Comparison of ENCODE assay signal across 8 cellular contexts in genomic region chr2:46297546-46298271, GRCh38. TPM values are rescaled to one million over a fixed set of nuclear protein-coding genes. Genes with fewer than 3 reads are reported as not detected.
DNase-seq lines count a peak whose midpoint lies in the region; ATAC-seq and TF ChIP-seq lines count a peak whose summit lies in the region.

No MANE protein-coding gene starts in this region.

- H3K36me3 ChIP-seq in PC-9 (ENCODE audit: low read depth): no peaks in the 10 kb centered on the region
- no peaks in the 10 kb centered on the region for H3K36me3 ChIP-seq in prostate gland
- no peaks in the 10 kb centered on the region for H3K36me3 ChIP-seq in aorta (ENCODE audit: control insufficient read depth in 1 of 2, insufficient read depth in 2 of 2, low read length in 1 of 2)

- H3K9me3 ChIP-seq in PC-9 (ENCODE audit: insufficient read depth, low read depth) (no peaks in the 10 kb centered on the region), prostate gland (no peaks in the 10 kb centered on the region), aorta (ENCODE audit: control insufficient read depth, low read length) (no peaks in the 10 kb centered on the region)

- peaks cover 20% of the 10 kb centered on the region for H4K20me1 ChIP-seq in PC-9 (ENCODE audit: insufficient read depth)

- peak overlapping the region; percentile 77 for H3K4me2 ChIP-seq in PC-9

- POLR2A ChIA-PET in PC-9 (lab: Charles Lee; ENCODE audit: unreplicated experiment): interaction anchor here (0.7 to 1.4 kb wide), 7 partner anchors 10 to 779 kb away, joined by 3 to 17 read pairs (median 3); partner anchors contain the start of gene SRBD1

- peak; percentile 30; the same call in 1 of the 2 replicates for TF ChIP-seq CTCF in PC-9 (conservative IDR thresholded peaks at IDR 0.05)
- peak in 2 of 4 experiments; percentile 22 to 30 for TF ChIP-seq CTCF in prostate gland (IDR thresholded peaks at IDR 0.05)

- peak overlapping the region; percentile 87 for H3K27ac ChIP-seq in PC-9
- H3K27ac ChIP-seq in prostate gland: peak overlapping the region; percentile 88 to 93
- peak overlapping the region; percentile 14 to 31 for H3K27ac ChIP-seq in aorta (ENCODE audit: low read depth in 1 of 2, low read length in 2 of 2)

- H3K9me2 ChIP-seq in PC-9 (ENCODE audit: insufficient read depth): no peaks in the 10 kb centered on the region

- peak; percentile 30 for ATAC-seq in HG03025 (IDR thresholded peaks at IDR 0.05; ENCODE audit: low FRiP score, unreplicated experiment)
- ATAC-seq in Right ventricle myocardium superior (ENCODE audit: poor library complexity): peak; percentile 34
- peak; percentile 57 for ATAC-seq in aorta (ENCODE audit: low FRiP score)

- CTCF ChIA-PET in PC-9 (lab: Charles Lee): no interaction called here

- under 1% methylated on average over 64 of the region's 65 CpGs for WGBS in prostate gland
- WGBS in aorta, 2 donors: 0% methylated on average over 64 to 65 of the region's 65 CpGs

- intact Hi-C loops in PC-9 (cut with micrococcal nuclease; ENCODE audit: unreplicated experiment): loop anchor here (1.0 to 10.0 kb wide), 10 partner anchors 73 to 305 kb away; no protein-coding TSS in a partner anchor
- intact Hi-C loops in Right ventricle myocardium superior (cut with DNase I): loop anchor here (2.0 to 5.0 kb wide), 2 partner anchors 65 to 235 kb away; no protein-coding TSS in a partner anchor
- intact Hi-C loops in prostate gland (cut with DNase I): loop anchor here (5.0 kb wide), 4 partner anchors 40 to 285 kb away; no protein-coding TSS in a partner anchor
- intact Hi-C loops in aorta (cut with DNase I): loop anchor here (2.0 to 5.0 kb wide), 6 partner anchors 40 to 305 kb away; no protein-coding TSS in a partner anchor

- peaks cover 51% of the 10 kb centered on the region for H3K79me2 ChIP-seq in PC-9 (ENCODE audit: low read depth)

- H3F3A ChIP-seq in PC-9 (ENCODE audit: insufficient read depth, low read depth): peaks cover 31% of the 10 kb centered on the region; the same call in 1 of the 2 replicates

- H3K4me1 ChIP-seq in PC-9 (replicated peaks; ENCODE audit: insufficient read depth): peaks cover 42% of the 10 kb centered on the region
- no peaks in the 10 kb centered on the region for H3K4me1 ChIP-seq in prostate gland (replicated peaks)
- no peaks in the 10 kb centered on the region for H3K4me1 ChIP-seq in aorta (ENCODE audit: control insufficient read depth in 1 of 2, insufficient read depth in 2 of 2, low read length in 2 of 2)

- H3K27me3 ChIP-seq in PC-9 (ENCODE audit: insufficient read depth, low read depth): no peaks in the 10 kb centered on the region
- H3K27me3 ChIP-seq in prostate gland (replicated peaks; ENCODE audit: insufficient read depth): no peaks in the 10 kb centered on the region
- H3K27me3 ChIP-seq in aorta (ENCODE audit: control insufficient read depth in 1 of 2, insufficient read depth in 2 of 2, low read length in 1 of 2): no peaks in the 10 kb centered on the region

- H2AFZ ChIP-seq in PC-9: peak overlapping the region; percentile 74

- peak; percentile 47 to 75 (median 67) for DNase-seq in NCI-H1417 (lab: John Stamatoyannopoulos, UW)
- no peak for DNase-seq in NCI-H1417 treated with DMSO at 0.1 percent for 48 hours (lab: John Stamatoyannopoulos, UW)
- DNase-seq in PC-9: peak; percentile 77 to 86
- peak; percentile 68 for DNase-seq in activated gamma-delta T cell treated with Interleukin-2 at 50 U/mL for 16 hours
- DNase-seq in Right ventricle myocardium superior: peak; percentile 79
- DNase-seq in prostate gland (ENCODE audit: low spot score): peak; percentile 91
- peak; percentile 83 to 91 for DNase-seq in aorta

- TF ChIP-seq POLR2A in prostate gland (IDR thresholded peaks at IDR 0.05): peak; percentile 95

- BruUV-seq in PC-9 (replicated peaks; lab: Mats Ljungman, UMichigan): TSS peak; percentile 25

- H3K4me3 ChIP-seq in PC-9: peak overlapping the region; percentile 80
- H3K4me3 ChIP-seq in prostate gland: peak overlapping the region; percentile 65 to 67
- H3K4me3 ChIP-seq in aorta (ENCODE audit: low read length in 2 of 2): peak overlapping the region; percentile 86 to 87

RNA-seq across cellular contexts. Expression of gene EPAS1, which starts 0.5 kb away (rescaled TPM):
- total RNA-seq in PC-9 (2021): 127 and 163 TPM in 2 replicates
- total RNA-seq in Right ventricle myocardium superior: 200 TPM
- total RNA-seq in prostate gland: 100 to 1,000 TPM; 109 to 356 TPM
- 100 to 1,000 TPM; 414 to 954 TPM for total RNA-seq in aorta
- polyA plus RNA-seq in aorta: 100 to 1,000 TPM; 213 to 392 TPM

Comparison
In these comparisons a context has a peak if more than half of its experiments do, and no peak if none do; other contexts are left out.
1. H3K27ac ChIP-seq: peak in every context shown above with its lines; median percentile 90 in prostate gland; 87 in PC-9; 22 in aorta.